Comparison of ENCODE assay signal across 1 cellular context in genomic region chr17:51650772-51651171, GRCh38.
TF ChIP-seq lines count a peak whose summit lies in the region.

No MANE protein-coding gene starts in this region.

TF ChIP-seq in HEK293, 187 proteins besides CTCF, POLR2A, EP300 and RAD21 (continued from another document):
- no peak for TF ChIP-seq ZNF391 (tag by site-specific recombination; IDR thresholded peaks at IDR 0.05; ENCODE audit: borderline replicate concordance, low read depth)
- TF ChIP-seq ZNF610 (tag by site-specific recombination; IDR thresholded peaks at IDR 0.05; ENCODE audit: borderline replicate concordance): no peak
- no peak for TF ChIP-seq ZNF624 (tag by site-specific recombination; IDR thresholded peaks at IDR 0.05)
- TF ChIP-seq ZNF398 (tag by site-specific recombination; IDR thresholded peaks at IDR 0.05): peak; percentile 41; the same call in 1 of the 2 replicates
- no peak for TF ChIP-seq PRDM2 (tag by site-specific recombination; IDR thresholded peaks at IDR 0.05; ENCODE audit: borderline replicate concordance)
- no peak for TF ChIP-seq MEIS1 (CRISPR knock-in tag; IDR thresholded peaks at IDR 0.05; ENCODE audit: borderline replicate concordance)
- peak; percentile 77 for TF ChIP-seq ZNF843 (tag by site-specific recombination; IDR thresholded peaks at IDR 0.05)
- no peak for TF ChIP-seq ZNF37A (tag by site-specific recombination; IDR thresholded peaks at IDR 0.05)
- TF ChIP-seq BCL6B (tag by site-specific recombination; IDR thresholded peaks at IDR 0.05): no peak
- peak; percentile 59; the same call in 1 of the 2 replicates for TF ChIP-seq OSR2 (tag by site-specific recombination; IDR thresholded peaks at IDR 0.05)
- 0 out of 2 replicates have a peak, but pooled peaks have one; percentile 1 for TF ChIP-seq ZNF600 (tag by site-specific recombination; IDR thresholded peaks at IDR 0.05)
- no peak for TF ChIP-seq OVOL3 (tag by site-specific recombination; IDR thresholded peaks at IDR 0.05)
- no peak for TF ChIP-seq ZNF521 (tag by site-specific recombination; IDR thresholded peaks at IDR 0.05)
- TF ChIP-seq ZNF266 (tag by site-specific recombination; IDR thresholded peaks at IDR 0.05; ENCODE audit: low read depth): no peak
- no peak for TF ChIP-seq ZBTB6 (tag by site-specific recombination; IDR thresholded peaks at IDR 0.05)
- TF ChIP-seq INSM2 (tag by site-specific recombination; IDR thresholded peaks at IDR 0.05): no peak
- no peak for TF ChIP-seq ZNF175 (tag by site-specific recombination; IDR thresholded peaks at IDR 0.05)
- TF ChIP-seq ZNF292 (tag by site-specific recombination; IDR thresholded peaks at IDR 0.05; ENCODE audit: borderline replicate concordance, low read depth): no peak
- TF ChIP-seq FEZF1 (tag by site-specific recombination; IDR thresholded peaks at IDR 0.05): peak; percentile 62
- TF ChIP-seq HOXA7 (CRISPR knock-in tag; IDR thresholded peaks at IDR 0.05; ENCODE audit: borderline replicate concordance): no peak
- TF ChIP-seq ZNF530 (tag by site-specific recombination; IDR thresholded peaks at IDR 0.05; ENCODE audit: low read depth): no peak
- TF ChIP-seq ZNF280D (tag by site-specific recombination; IDR thresholded peaks at IDR 0.05): no peak
- no peak for TF ChIP-seq ZNF548 (tag by site-specific recombination; IDR thresholded peaks at IDR 0.05)
- TF ChIP-seq ZFHX2 (tag by site-specific recombination; conservative IDR thresholded peaks at IDR 0.05): peak; percentile 89
